Comparison of ENCODE assay signal across 19 cellular contexts in the genomic region with DNA sequence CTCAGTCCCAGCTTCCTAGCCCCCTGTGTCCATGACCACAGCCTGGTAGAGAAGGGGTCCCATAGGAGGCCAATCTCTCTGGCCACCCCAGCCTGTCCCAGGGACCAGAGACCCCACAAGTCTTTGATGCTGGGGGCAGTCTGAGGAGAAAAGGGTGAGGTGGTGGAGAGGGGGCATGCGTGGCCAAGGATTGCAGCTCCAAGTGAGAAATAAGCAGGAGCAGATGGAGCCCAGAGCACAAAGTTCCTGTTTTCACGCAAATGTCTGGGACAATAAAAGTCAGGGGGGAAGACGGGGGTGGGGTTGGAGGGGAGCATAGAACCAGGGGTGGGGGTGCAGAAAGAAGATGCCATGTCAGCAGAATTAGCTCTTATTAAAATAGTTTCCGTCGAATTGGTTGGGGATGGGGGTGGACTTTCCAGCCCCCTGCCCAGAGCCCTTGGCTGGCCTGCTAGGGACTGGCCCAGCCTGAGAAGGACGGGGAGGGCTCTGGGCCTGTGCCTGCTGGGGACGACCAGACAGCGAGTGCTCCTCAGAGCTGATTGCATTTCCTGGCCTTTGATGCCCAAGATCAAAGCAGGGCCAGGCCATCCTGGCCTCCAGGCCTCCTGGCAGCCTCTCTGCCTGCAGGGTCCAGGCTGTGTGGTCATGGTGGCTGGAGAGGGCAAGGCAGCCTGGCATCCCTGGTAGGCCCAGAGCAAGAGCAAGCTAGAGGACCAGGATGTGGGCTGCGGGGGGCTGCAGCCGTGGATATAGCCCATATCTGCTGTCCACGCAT.
"Had no signal": no experiment of that assay in that cellular context is flagged by ENCODE, and none has a peak within 500 bp of the region (broad histone marks: within the 10 kb centered on the region; RNA-seq: fewer than 3 reads in every experiment).

No MANE protein-coding gene starts in this region.

- H3K4me1 ChIP-seq: adrenal gland, tibial nerve, uterus had no signal

- H3K4me3 ChIP-seq: adrenal gland, neural progenitor cell, ovary, psoas muscle, skin epidermis, tibial nerve, uterus had no signal

- DNase-seq: activated CD4-positive, alpha-beta T cell treated with anti-CD3 and anti-CD28 coated beads, Interleukin-2, amount 10 ng/mL, durations not matched to agents 7 days and 5 days; activated gamma-delta T cell treated with Interleukin-2 at 50 U/mL for 16 hours; activated T-cell treated with anti-CD3 and anti-CD28 coated beads, Interleukin-2, amount 50 U/mL, for 72 hours; effector memory CD8-positive, alpha-beta T cell; immature natural killer cell; naive thymus-derived CD4-positive, alpha-beta T cell; psoas muscle; right cardiac atrium; stimulated activated CD4-positive, alpha-beta T cell treated with anti-CD3 and anti-CD28 coated beads, Interleukin-4, amount 100 ng/mL, for 24 hours; stimulated activated naive CD4-positive, alpha-beta T cell; T-cell; T-helper 9 cell; uterus had no signal

- H3K27me3 ChIP-seq: adrenal gland, neural progenitor cell, ovary, tibial nerve, uterus had no signal

- H3K9me3 ChIP-seq: adrenal gland, ovary, psoas muscle, tibial nerve, uterus had no signal

- H3K36me3 ChIP-seq: adrenal gland, neural progenitor cell, ovary, tibial nerve, uterus had no signal

- ATAC-seq: activated naive CD4-positive, alpha-beta T cell treated with anti-CD3 and anti-CD28 coated beads, Interleukin-2, amount 50 U/mL, for 72 hours; activated T-cell treated with anti-CD3 and anti-CD28 coated beads, Interleukin-2, amount 50 U/mL, for 72 hours; effector memory CD8-positive, alpha-beta T cell; naive thymus-derived CD4-positive, alpha-beta T cell; psoas muscle; right cardiac atrium; T-cell had no signal

- H2AFZ ChIP-seq: neural progenitor cell had no signal

- H3K27ac ChIP-seq: adrenal gland, neural progenitor cell, ovary, psoas muscle, tibial nerve, uterus had no signal

- H3K4me2 ChIP-seq: neural progenitor cell had no signal
